In the genomic region with DNA sequence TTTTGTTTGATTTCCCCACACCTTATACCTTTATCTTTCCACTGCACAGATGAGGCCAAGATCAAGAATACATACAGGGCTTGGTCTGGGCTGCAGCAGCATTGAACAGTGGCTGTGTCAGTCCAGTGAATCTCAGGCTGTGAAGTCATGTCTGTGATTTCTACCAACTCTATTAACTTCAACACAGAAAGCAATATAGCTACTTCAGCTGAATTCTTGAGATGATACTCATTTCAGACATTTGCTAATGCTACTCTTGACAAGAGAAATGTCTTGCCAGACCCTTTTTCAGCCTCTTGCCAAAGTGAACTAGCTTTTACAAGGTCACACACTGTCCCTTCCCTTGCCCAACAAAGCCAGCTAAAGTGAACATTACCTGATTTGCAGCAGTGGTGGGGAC, we compare ENCODE assay signal across 35 cellular contexts. TPM values are rescaled to one million over a fixed set of nuclear protein-coding genes. Genes with fewer than 3 reads are reported as not detected.
"Had no signal": no experiment of that assay in that cellular context is flagged by ENCODE, and none has a peak within 500 bp of the region (broad histone marks: within the 10 kb centered on the region; RNA-seq: fewer than 3 reads in every experiment).

No MANE protein-coding gene starts in this region.

- ATAC-seq: left colon; left lung; naive thymus-derived CD4-positive, alpha-beta T cell; natural killer cell treated with Interleukin-12 subunit alpha and Interleukin-12 subunit beta and Interleukin-15 and Interleukin-18, amount 100 ng/mL, for 72 hours; right cardiac atrium; sciatic nerve; stimulated activated memory B cell treated with anti-CD40 and anti-IgM and Interleukin-4, amounts not matched to agents 10 μg/mL and 1 μg/mL and 100 μg/mL, for 72 hours had no signal

- H3K27ac Mint-ChIP-seq: immature natural killer cell; mesothelial cell of epicardium; naive thymus-derived CD4-positive, alpha-beta T cell; natural killer cell treated with Interleukin-12 subunit alpha and Interleukin-12 subunit beta and Interleukin-15 and Interleukin-18, amount 100 ng/mL, for 72 hours; stimulated activated memory B cell treated with anti-CD40 and anti-IgM and Interleukin-4, amounts not matched to agents 10 μg/mL and 1 μg/mL and 100 μg/mL, for 72 hours; stimulated activated naive CD8-positive, alpha-beta T cell treated with anti-CD3 and anti-CD28 coated beads, Interleukin-15, amount 100 ng/mL, for 72 hours had no signal

- H3K4me1 Mint-ChIP-seq: immature natural killer cell; naive thymus-derived CD4-positive, alpha-beta T cell; stimulated activated memory B cell treated with anti-CD40 and anti-IgM and Interleukin-4, amounts not matched to agents 10 μg/mL and 1 μg/mL and 100 μg/mL, for 72 hours; stimulated activated naive CD8-positive, alpha-beta T cell treated with anti-CD3 and anti-CD28 coated beads, Interleukin-15, amount 100 ng/mL, for 72 hours had no signal

- H3K4me3 Mint-ChIP-seq: immature natural killer cell; mesothelial cell of epicardium; naive thymus-derived CD4-positive, alpha-beta T cell; natural killer cell treated with Interleukin-12 subunit alpha and Interleukin-12 subunit beta and Interleukin-15 and Interleukin-18, amount 100 ng/mL, for 72 hours; stimulated activated memory B cell treated with anti-CD40 and anti-IgM and Interleukin-4, amounts not matched to agents 10 μg/mL and 1 μg/mL and 100 μg/mL, for 72 hours; stimulated activated naive CD8-positive, alpha-beta T cell treated with anti-CD3 and anti-CD28 coated beads, Interleukin-15, amount 100 ng/mL, for 72 hours had no signal

- H3K9me3 Mint-ChIP-seq: immature natural killer cell; mesothelial cell of epicardium; naive thymus-derived CD4-positive, alpha-beta T cell; natural killer cell treated with Interleukin-12 subunit alpha and Interleukin-12 subunit beta and Interleukin-15 and Interleukin-18, amount 100 ng/mL, for 72 hours; stimulated activated memory B cell treated with anti-CD40 and anti-IgM and Interleukin-4, amounts not matched to agents 10 μg/mL and 1 μg/mL and 100 μg/mL, for 72 hours; stimulated activated naive CD8-positive, alpha-beta T cell treated with anti-CD3 and anti-CD28 coated beads, Interleukin-15, amount 100 ng/mL, for 72 hours had no signal

- H3K27me3 ChIP-seq: left lung, pancreas, tibial nerve, upper lobe of left lung, vagina had no signal

- H3K27ac ChIP-seq: left lung, lower lobe of right lung, pancreas, tibial nerve, upper lobe of left lung, vagina had no signal

- H3K27me3 Mint-ChIP-seq: naive thymus-derived CD4-positive, alpha-beta T cell; stimulated activated memory B cell treated with anti-CD40 and anti-IgM and Interleukin-4, amounts not matched to agents 10 μg/mL and 1 μg/mL and 100 μg/mL, for 72 hours had no signal

- H3K9me3 ChIP-seq: left lung, lower lobe of right lung, pancreas, prostate gland, tibial nerve, upper lobe of left lung, vagina had no signal

- H3K4me3 ChIP-seq: left lung, lower lobe of right lung, pancreas, prostate gland, tibial nerve, upper lobe of left lung, vagina had no signal

- H3K36me3 ChIP-seq: left lung, lower lobe of right lung, pancreas, prostate gland, tibial nerve, upper lobe of left lung, vagina had no signal

- H3K4me1 ChIP-seq: left lung, lower lobe of right lung, prostate gland, tibial nerve, upper lobe of left lung, vagina had no signal

- DNase-seq: hypothalamus; immature natural killer cell; kidney; left colon; left lung; lower lobe of right lung; mammary epithelial cell; mesenchymal stem cell; naive thymus-derived CD4-positive, alpha-beta T cell; pancreas; posterior cingulate gyrus; retina; right cardiac atrium; small intestine; stimulated activated CD4-positive, alpha-beta T cell treated with anti-CD3 and anti-CD28 coated beads, Interleukin-1b, Interleukin-23, amount 100 ng/mL, for 48 hours; stimulated activated CD4-positive, alpha-beta T cell treated with anti-CD3 and anti-CD28 coated beads, Interleukin-2, amount 100 ng/mL, for 48 hours; stimulated activated CD4-positive, alpha-beta T cell treated with anti-CD3 and anti-CD28 coated beads, Interleukin-4, amount 100 ng/mL, for 4 hours; stimulated activated CD8-positive, alpha-beta memory T cell treated with anti-CD3 and anti-CD28 coated beads, Interleukin-4, amount 100 ng/mL, for 48 hours; stimulated activated naive CD4-positive, alpha-beta T cell treated with Interleukin-2 at 50 U/mL for 16 hours; stimulated activated naive CD8-positive, alpha-beta T cell treated with anti-CD3 and anti-CD28 coated beads, Interleukin-15, amount 100 ng/mL, for 72 hours; substantia nigra; upper lobe of left lung had no signal

- H3K36me3 Mint-ChIP-seq: immature natural killer cell; mesothelial cell of epicardium; naive thymus-derived CD4-positive, alpha-beta T cell; natural killer cell treated with Interleukin-12 subunit alpha and Interleukin-12 subunit beta and Interleukin-15 and Interleukin-18, amount 100 ng/mL, for 72 hours; stimulated activated memory B cell treated with anti-CD40 and anti-IgM and Interleukin-4, amounts not matched to agents 10 μg/mL and 1 μg/mL and 100 μg/mL, for 72 hours had no signal

RNA-seq across cellular contexts. Expression of gene HSD3B1, which starts 25.1 kb away (rescaled TPM):
- total RNA-seq: kidney; left lung; lower lobe of right lung; mesothelial cell of epicardium; mononuclear cell; naive thymus-derived CD4-positive, alpha-beta T cell; natural killer cell treated with Interleukin-12 subunit alpha and Interleukin-12 subunit beta and Interleukin-15 and Interleukin-18, amount 100 ng/mL, for 72 hours; osteoblast; pancreas; prostate gland; right cardiac atrium; sciatic nerve; temporal lobe; tibial nerve; upper lobe of left lung; urinary bladder; vagina had no signal
- polyA plus RNA-seq: immature natural killer cell; liver; naive thymus-derived CD4-positive, alpha-beta T cell; neural cell; pancreas; right cardiac atrium; small intestine; urinary bladder had no signal
